ENCODE assay signal across 2 cellular contexts in genomic region chr11:112212290-112212689, GRCh38.
TF ChIP-seq lines count a peak whose summit lies in the region.

No MANE protein-coding gene starts in this region.

TF ChIP-seq in liver, 16 proteins besides CTCF, POLR2A, EP300 and RAD21:
- TF ChIP-seq SP1 (IDR thresholded peaks at IDR 0.05) (no peak), GABPA (IDR thresholded peaks at IDR 0.05 in 1 of 2, conservative IDR thresholded peaks at IDR 0.05 in 1 of 2) (no peak), RXRA (IDR thresholded peaks at IDR 0.05) (no peak), JUND (IDR thresholded peaks at IDR 0.05) (no peak), ZBTB33 (IDR thresholded peaks at IDR 0.05) (no peak), REST (IDR thresholded peaks at IDR 0.05) (no peak), FOXA2 (IDR thresholded peaks at IDR 0.05) (no peak), HNF4A (conservative IDR thresholded peaks at IDR 0.05) (no peak)

TF ChIP-seq in HepG2, 621 proteins besides CTCF, POLR2A, EP300 and RAD21:
- TF ChIP-seq PLRG1 (conservative IDR thresholded peaks at IDR 0.05) = no peak
- TF ChIP-seq ZNF225 (CRISPR knock-in tag; IDR thresholded peaks at IDR 0.05) = no peak
- TF ChIP-seq ZMYM2 (CRISPR knock-in tag; IDR thresholded peaks at IDR 0.05) = no peak
- no peak for TF ChIP-seq PPARG (CRISPR knock-in tag; conservative IDR thresholded peaks at IDR 0.05)
- TF ChIP-seq ZNF350 (CRISPR knock-in tag; IDR thresholded peaks at IDR 0.05; ENCODE audit: borderline replicate concordance, low read depth) = no peak
